ENCODE assay signal across 8 cellular contexts in genomic region chr22:40898850-40899357, GRCh38. TPM values are rescaled to one million over a fixed set of nuclear protein-coding genes. Genes with fewer than 3 reads are reported as not detected.
DNase-seq lines count a peak whose midpoint lies in the region; ATAC-seq and TF ChIP-seq lines count a peak whose summit lies in the region.

No MANE protein-coding gene starts in this region.

- H3K4me3 Mint-ChIP-seq in type B pancreatic cell = no peak overlapping the region
- H3K4me3 Mint-ChIP-seq in endothelial cell (ENCODE audit: unreplicated experiment) = no peak overlapping the region

- ATAC-seq in Panc1 (peak; percentile 48; the same call in 1 of the 2 replicates), left lobe of liver (peak; percentile 96)

- H3K36me3 ChIP-seq in Panc1 (ENCODE audit: control insufficient read depth, insufficient read depth, low read length) = no peaks in the 10 kb centered on the region
- no peaks in the 10 kb centered on the region for H3K36me3 ChIP-seq in breast epithelium

- POLR2A ChIA-PET in Panc1 (lab: Charles Lee) = interaction anchor here (0.7 kb wide), 1 partner anchor 41 kb away, joined by 3 read pairs; no protein-coding TSS in a partner anchor

- H3K27ac Mint-ChIP-seq in type B pancreatic cell (no peak overlapping the region), endothelial cell (ENCODE audit: unreplicated experiment) (no peak overlapping the region)

- in situ Hi-C loops in Panc1 (cut with HindIII; ENCODE audit: low pct_unique_long_range_greater_than_20kb, low sequenced_read_pairs) = no loop called here

- H3K27me3 Mint-ChIP-seq in type B pancreatic cell (no peaks in the 10 kb centered on the region), endothelial cell (ENCODE audit: unreplicated experiment) (no peaks in the 10 kb centered on the region)

- intact Hi-C loops in Panc1 (cut with micrococcal nuclease; ENCODE audit: unreplicated experiment) = no loop called here
- intact Hi-C loops in breast epithelium (cut with DNase I; ENCODE audit: low total_unique reads) = no loop called here

- no peaks in the 10 kb centered on the region for H3K9me3 Mint-ChIP-seq in type B pancreatic cell
- H3K9me3 Mint-ChIP-seq in endothelial cell (ENCODE audit: unreplicated experiment) = no peaks in the 10 kb centered on the region

- BruUV-seq in Panc1 (replicated peaks; lab: Mats Ljungman, UMichigan) = no TSS peak

- TF ChIP-seq CTCF in Panc1 (IDR thresholded peaks at IDR 0.05) (peak; percentile 57), breast epithelium (IDR thresholded peaks at IDR 0.05) (peak in 2 of 3 donors; percentile 25 to 31), type B pancreatic cell (conservative IDR thresholded peaks at IDR 0.05) (peak; percentile 67), endothelial cell (IDR thresholded peaks at IDR 0.05; ENCODE audit: unreplicated experiment) (no peak)

- H3K4me3 ChIP-seq in Panc1 (ENCODE audit: low read depth in 2 of 2, low read length in 2 of 2) = no peak overlapping the region
- no peak overlapping the region for H3K4me3 ChIP-seq in breast epithelium

- TF ChIP-seq POLR2A in breast epithelium (IDR thresholded peaks at IDR 0.05) = no peak

- H3K27ac ChIP-seq in Panc1 (ENCODE audit: low read length) = no peak overlapping the region
- H3K27ac ChIP-seq in breast epithelium = no peak overlapping the region

- CTCF ChIA-PET in Panc1 (lab: Charles Lee) = interaction anchor here (1.4 kb wide), 1 partner anchor 216 kb away, joined by 4 read pairs; no protein-coding TSS in a partner anchor

- peaks cover 4% of the 10 kb centered on the region; the same call in 1 of the 2 replicates for H3K4me1 ChIP-seq in Panc1 (ENCODE audit: control insufficient read depth, insufficient read depth, low read length)
- H3K4me1 ChIP-seq in breast epithelium = no peaks in the 10 kb centered on the region

- H3K4me1 Mint-ChIP-seq in type B pancreatic cell (ENCODE audit: unreplicated experiment) = peaks cover 6% of the 10 kb centered on the region
- no peaks in the 10 kb centered on the region for H3K4me1 Mint-ChIP-seq in endothelial cell (ENCODE audit: unreplicated experiment)

- peaks cover 1% of the 10 kb centered on the region for H3K36me3 Mint-ChIP-seq in type B pancreatic cell
- peaks cover 3% of the 10 kb centered on the region for H3K36me3 Mint-ChIP-seq in endothelial cell (ENCODE audit: low read depth, unreplicated experiment)

- no peaks in the 10 kb centered on the region for H3K9me3 ChIP-seq in Panc1 (ENCODE audit: control insufficient read depth, insufficient read depth, low read depth, low read length)
- no peaks in the 10 kb centered on the region for H3K9me3 ChIP-seq in breast epithelium

- DNase-seq in EH (ENCODE audit: low read depth) (peak; percentile 72), HUDEP-2 (lab: John Stamatoyannopoulos, UW; ENCODE audit: unreplicated experiment in 76 of 76) (peak in 60 of 76 experiments; percentile 3 to 82 (median 47)), Panc1 (ENCODE audit: low read depth, low spot score) (no peak), breast epithelium (ENCODE audit: low spot score in 2 of 2) (no peak), left lobe of liver (ENCODE audit: low spot score) (no peak), type B pancreatic cell (ENCODE audit: extremely low spot score, unreplicated experiment) (no peak), endothelial cell (ENCODE audit: low spot score) (no peak)
- no peak for DNase-seq in activated effector memory CD4-positive, alpha-beta T cell treated with Interleukin-2 at 50 U/mL for 16 hours

- H3K27me3 ChIP-seq in Panc1 (ENCODE audit: control insufficient read depth, insufficient read depth, low read length) (no peaks in the 10 kb centered on the region), breast epithelium (no peaks in the 10 kb centered on the region)

RNA-seq across cellular contexts. Expression of gene DNAJB7, which starts 37.0 kb away (rescaled TPM):
- total RNA-seq in Panc1 (2021; ENCODE audit: unreplicated experiment) (not detected), breast epithelium (not detected), left lobe of liver (not detected), type B pancreatic cell (ENCODE audit: low replicate concordance) (0.10 TPM in 1 of 2 replicates, not detected in the other), endothelial cell (ENCODE audit: unreplicated experiment) (not detected)
- polyA plus RNA-seq in Panc1 (2012; ENCODE audit: insufficient read length) = not detected

RNA-seq across cellular contexts. Expression of gene XPNPEP3, which starts 42.0 kb away (rescaled TPM):
- total RNA-seq in Panc1 (2021; ENCODE audit: unreplicated experiment) = 21.0 TPM
- polyA plus RNA-seq in Panc1 (2012; ENCODE audit: insufficient read length) = 8.2 TPM
- 10 to 100 TPM; 11.5 to 13.8 (median 12.0) TPM for total RNA-seq in breast epithelium
- 22.0 TPM for total RNA-seq in left lobe of liver
- 21.9 and 30.9 TPM in 2 replicates for total RNA-seq in type B pancreatic cell (ENCODE audit: low replicate concordance)
- 23.5 TPM for total RNA-seq in endothelial cell (ENCODE audit: unreplicated experiment)

RNA-seq across cellular contexts. Expression of gene ST13, which starts 42.5 kb away (rescaled TPM):
- 200 TPM for total RNA-seq in Panc1 (2021; ENCODE audit: unreplicated experiment)
- polyA plus RNA-seq in Panc1 (2012; ENCODE audit: insufficient read length) = 252 TPM
- total RNA-seq in breast epithelium = 100 to 1,000 TPM; 162 to 248 (median 190) TPM
- 128 TPM for total RNA-seq in left lobe of liver
- total RNA-seq in type B pancreatic cell (ENCODE audit: low replicate concordance) = 252 and 317 TPM in 2 replicates
- 302 TPM for total RNA-seq in endothelial cell (ENCODE audit: unreplicated experiment)

RNA-seq across cellular contexts. Expression of gene RBX1, which starts 52.3 kb away (rescaled TPM):
- total RNA-seq in Panc1 (2021; ENCODE audit: unreplicated experiment) (50.7 TPM), breast epithelium (10 to 100 TPM; 30.4 to 42.7 (median 39.3) TPM), left lobe of liver (15.1 TPM), type B pancreatic cell (ENCODE audit: low replicate concordance) (62.8 and 68.1 TPM in 2 replicates), endothelial cell (ENCODE audit: unreplicated experiment) (74.3 TPM)
- 55.6 TPM for polyA plus RNA-seq in Panc1 (2012; ENCODE audit: insufficient read length)

Comparison
In these comparisons a context has a peak if more than half of its experiments do, and no peak if none do; other contexts are left out.
1. DNase-seq: peak in EH (single experiment) and HUDEP-2 (60 of 76); none in Panc1 (single experiment), breast epithelium (0 of 2), left lobe of liver (single experiment), type B pancreatic cell (single experiment), activated effector memory CD4-positive, alpha-beta T cell treated with Interleukin-2 at 50 U/mL for 16 hours (single experiment) and endothelial cell (single experiment).